Comparison of ENCODE assay signal across 8 cellular contexts in the genomic region with DNA sequence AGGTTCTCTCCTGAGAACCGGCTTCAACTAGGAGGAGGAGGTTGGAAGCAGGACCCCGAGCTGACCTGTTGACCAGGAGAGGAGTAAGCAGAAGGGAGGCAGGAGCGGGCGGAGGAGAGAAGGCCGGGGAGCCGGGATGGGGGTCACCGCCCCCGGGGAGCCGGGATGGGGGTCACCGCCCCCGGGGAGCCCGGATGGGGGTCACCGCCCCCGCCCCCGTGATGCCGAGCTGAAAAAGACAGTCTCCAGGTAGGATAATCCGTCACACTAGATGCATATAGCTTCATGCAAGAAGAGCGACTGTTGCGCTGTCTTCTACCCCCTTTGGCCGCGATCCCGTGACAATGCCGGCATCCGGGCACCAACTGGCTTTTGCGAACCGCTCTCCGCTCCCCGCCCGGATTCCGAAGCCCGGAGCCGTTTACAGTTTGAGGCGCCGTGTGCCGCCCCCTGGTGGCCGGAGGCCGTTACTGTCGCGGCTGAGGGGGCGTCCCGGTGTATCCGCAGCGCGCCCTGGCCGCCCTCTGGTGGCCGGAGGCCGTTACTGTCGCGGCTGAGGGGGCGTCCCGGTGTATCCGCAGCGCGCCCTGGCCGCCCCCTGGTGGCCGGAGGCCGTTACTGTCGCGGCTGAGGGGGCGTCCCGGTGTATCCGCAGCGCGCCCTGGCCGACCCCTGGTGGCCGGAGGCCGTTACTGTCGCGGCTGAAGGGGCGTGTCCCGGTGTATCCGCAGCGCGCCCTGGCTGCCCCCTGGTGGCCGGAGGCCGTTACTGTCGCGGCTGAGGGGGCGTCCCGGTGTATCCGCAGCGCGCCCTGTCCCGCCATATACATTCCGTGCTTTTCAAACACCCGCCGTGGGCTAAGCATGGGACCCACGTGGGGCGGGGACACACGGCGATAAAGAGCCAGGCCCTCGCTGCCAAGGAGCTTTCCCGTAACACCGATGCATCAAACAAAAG.
A peak's percentile ranks its signal among the peaks of the same experiment; 100 is the strongest.
DNase-seq lines count a peak whose midpoint lies in the region; ATAC-seq and TF ChIP-seq lines count a peak whose summit lies in the region.
"Had no signal": no experiment of that assay in that cellular context is flagged by ENCODE, and none has a peak within 500 bp of the region (broad histone marks: within the 10 kb centered on the region; RNA-seq: fewer than 3 reads in every experiment).

No MANE protein-coding gene starts in this region.

- ATAC-seq in thoracic aorta (ENCODE audit: insufficient number of reproducible peaks, low FRiP score, low read depth), result no peak

- H3K27me3 ChIP-seq in OCI-LY1 (ENCODE audit: insufficient read depth, low read length), result no peaks in the 10 kb centered on the region
- H3K27me3 ChIP-seq in liver (ENCODE audit: control insufficient read depth in 4 of 4, insufficient read depth in 4 of 4, low read length in 3 of 4), result no peaks in the 10 kb centered on the region
- no peaks in the 10 kb centered on the region for H3K27me3 ChIP-seq in thoracic aorta (replicated peaks; ENCODE audit: insufficient read depth)

- H3K9me3 ChIP-seq in OCI-LY1 (ENCODE audit: low read length) (peaks cover 4% of the 10 kb centered on the region; the same call in 1 of the 2 replicates), liver (ENCODE audit: control insufficient read depth in 4 of 4, low read length in 3 of 4) (no peaks in the 10 kb centered on the region), thoracic aorta (no peaks in the 10 kb centered on the region)

- H2AFZ ChIP-seq in OCI-LY1 (ENCODE audit: low read length), result no peak overlapping the region

- H3K27ac ChIP-seq in OCI-LY1 (ENCODE audit: low read depth, low read length, poor library complexity, severe bottlenecking), result no peak overlapping the region
- H3K27ac ChIP-seq in liver (ENCODE audit: low read depth in 1 of 2, low read length in 2 of 2), result no peak overlapping the region
- no peak overlapping the region for H3K27ac ChIP-seq in thoracic aorta
- H3K27ac ChIP-seq: VCaP had no signal

- H3K4me2 ChIP-seq in OCI-LY1 (ENCODE audit: low read length), result no peak overlapping the region

- H3K4me1 ChIP-seq in OCI-LY1 (ENCODE audit: insufficient read depth, low read length, severe bottlenecking), result peaks cover 16% of the 10 kb centered on the region
- H3K4me1 ChIP-seq in liver (ENCODE audit: control insufficient read depth in 4 of 4, insufficient read depth in 4 of 4, low read length in 3 of 4), result no peaks in the 10 kb centered on the region
- no peaks in the 10 kb centered on the region for H3K4me1 ChIP-seq in thoracic aorta (ENCODE audit: control insufficient read depth in 1 of 2, low read depth in 2 of 2)

- peak; percentile 59 for TF ChIP-seq CTCF in OCI-LY1 (IDR thresholded peaks at IDR 0.05; ENCODE audit: low read length)
- TF ChIP-seq CTCF in liver (IDR thresholded peaks at IDR 0.05; ENCODE audit: low read depth, low read length, missing input control), result peak; percentile 28
- peak; percentile 80 for TF ChIP-seq CTCF in thoracic aorta (IDR thresholded peaks at IDR 0.05)

- TF ChIP-seq RAD21 in liver (IDR thresholded peaks at IDR 0.05), result peak in 1 of 2 donors; percentile 65

- no peaks in the 10 kb centered on the region for H3K79me2 ChIP-seq in OCI-LY1 (ENCODE audit: insufficient read depth, low read length)

- H3K4me3 ChIP-seq in OCI-LY1 (ENCODE audit: low read depth, low read length, poor library complexity, severe bottlenecking), result no peak overlapping the region
- no peak overlapping the region for H3K4me3 ChIP-seq in liver (ENCODE audit: low read depth in 1 of 3, low read length in 3 of 3)
- H3K4me3 ChIP-seq in thoracic aorta, result no peak overlapping the region

- no peaks in the 10 kb centered on the region for H3K9me2 ChIP-seq in OCI-LY1 (ENCODE audit: low read depth, low read length)

- H3F3A ChIP-seq in OCI-LY1 (ENCODE audit: insufficient read depth, low read length), result no peaks in the 10 kb centered on the region

- 65% methylated on average over 94 of the region's 94 CpGs for WGBS in liver

- H3K36me3 ChIP-seq in OCI-LY1 (ENCODE audit: insufficient read depth, low read length) (no peaks in the 10 kb centered on the region; the same call in 1 of the 2 replicates), liver (ENCODE audit: control insufficient read depth in 4 of 4, insufficient read depth in 3 of 4, low read depth in 1 of 4, low read length in 3 of 4) (peaks cover 0 to 1% (median 0%) of the 10 kb centered on the region in 4 donors), thoracic aorta (no peaks in the 10 kb centered on the region)

- H3K9ac ChIP-seq in OCI-LY1 (ENCODE audit: low read length) (no peak overlapping the region), liver (ENCODE audit: low read depth in 1 of 2, low read length in 2 of 2) (no peak overlapping the region)

- peak; percentile 33 for DNase-seq in activated gamma-delta T cell treated with anti-CD3 and anti-CD28 coated beads, Interleukin-2, amount 50 U/mL, for 16 hours (ENCODE audit: low read depth)
- no peak for DNase-seq in thoracic aorta (ENCODE audit: low spot score)
- DNase-seq in GDM1 (lab: John Stamatoyannopoulos, UW), result no peak
- no peak for DNase-seq in HT-29 (ENCODE audit: low spot score)
- no peak for DNase-seq in AG20443 (ENCODE audit: low spot score)

- H4K20me1 ChIP-seq in OCI-LY1 (ENCODE audit: insufficient read depth, low read length), result no peaks in the 10 kb centered on the region

TF ChIP-seq in liver, 16 proteins besides CTCF, POLR2A, EP300 and RAD21:
- no peak for TF ChIP-seq GABPA (IDR thresholded peaks at IDR 0.05 in 1 of 2, conservative IDR thresholded peaks at IDR 0.05 in 1 of 2)
- TF ChIP-seq TAF1 (conservative IDR thresholded peaks at IDR 0.05), result no peak
- no peak for TF ChIP-seq YY1 (IDR thresholded peaks at IDR 0.05)
- TF ChIP-seq, protein P1, sequence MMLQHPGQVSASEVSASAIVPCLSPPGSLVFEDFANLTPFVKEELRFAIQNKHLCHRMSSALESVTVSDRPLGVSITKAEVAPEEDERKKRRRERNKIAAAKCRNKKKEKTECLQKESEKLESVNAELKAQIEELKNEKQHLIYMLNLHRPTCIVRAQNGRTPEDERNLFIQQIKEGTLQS (IDR thresholded peaks at IDR 0.05), result no peak
- TF ChIP-seq HNF4A (conservative IDR thresholded peaks at IDR 0.05), result no peak
- no peak for TF ChIP-seq HNF4G (IDR thresholded peaks at IDR 0.05)
- TF ChIP-seq, protein P2, sequence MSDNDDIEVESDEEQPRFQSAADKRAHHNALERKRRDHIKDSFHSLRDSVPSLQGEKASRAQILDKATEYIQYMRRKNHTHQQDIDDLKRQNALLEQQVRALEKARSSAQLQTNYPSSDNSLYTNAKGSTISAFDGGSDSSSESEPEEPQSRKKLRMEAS (IDR thresholded peaks at IDR 0.05), result no peak
- no peak for TF ChIP-seq FOXA2 (IDR thresholded peaks at IDR 0.05)
- no peak for TF ChIP-seq NR2F2 (IDR thresholded peaks at IDR 0.05)
- no peak for TF ChIP-seq RXRA (IDR thresholded peaks at IDR 0.05)
- no peak for TF ChIP-seq FOXA1 (IDR thresholded peaks at IDR 0.05)
- TF ChIP-seq, protein P3, sequence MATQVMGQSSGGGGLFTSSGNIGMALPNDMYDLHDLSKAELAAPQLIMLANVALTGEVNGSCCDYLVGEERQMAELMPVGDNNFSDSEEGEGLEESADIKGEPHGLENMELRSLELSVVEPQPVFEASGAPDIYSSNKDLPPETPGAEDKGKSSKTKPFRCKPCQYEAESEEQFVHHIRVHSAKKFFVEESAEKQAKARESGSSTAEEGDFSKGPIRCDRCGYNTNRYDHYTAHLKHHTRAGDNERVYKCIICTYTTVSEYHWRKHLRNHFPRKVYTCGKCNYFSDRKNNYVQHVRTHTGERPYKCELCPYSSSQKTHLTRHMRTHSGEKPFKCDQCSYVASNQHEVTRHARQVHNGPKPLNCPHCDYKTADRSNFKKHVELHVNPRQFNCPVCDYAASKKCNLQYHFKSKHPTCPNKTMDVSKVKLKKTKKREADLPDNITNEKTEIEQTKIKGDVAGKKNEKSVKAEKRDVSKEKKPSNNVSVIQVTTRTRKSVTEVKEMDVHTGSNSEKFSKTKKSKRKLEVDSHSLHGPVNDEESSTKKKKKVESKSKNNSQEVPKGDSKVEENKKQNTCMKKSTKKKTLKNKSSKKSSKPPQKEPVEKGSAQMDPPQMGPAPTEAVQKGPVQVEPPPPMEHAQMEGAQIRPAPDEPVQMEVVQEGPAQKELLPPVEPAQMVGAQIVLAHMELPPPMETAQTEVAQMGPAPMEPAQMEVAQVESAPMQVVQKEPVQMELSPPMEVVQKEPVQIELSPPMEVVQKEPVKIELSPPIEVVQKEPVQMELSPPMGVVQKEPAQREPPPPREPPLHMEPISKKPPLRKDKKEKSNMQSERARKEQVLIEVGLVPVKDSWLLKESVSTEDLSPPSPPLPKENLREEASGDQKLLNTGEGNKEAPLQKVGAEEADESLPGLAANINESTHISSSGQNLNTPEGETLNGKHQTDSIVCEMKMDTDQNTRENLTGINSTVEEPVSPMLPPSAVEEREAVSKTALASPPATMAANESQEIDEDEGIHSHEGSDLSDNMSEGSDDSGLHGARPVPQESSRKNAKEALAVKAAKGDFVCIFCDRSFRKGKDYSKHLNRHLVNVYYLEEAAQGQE (IDR thresholded peaks at IDR 0.05), result no peak
- no peak for TF ChIP-seq EGR1 (IDR thresholded peaks at IDR 0.05; ENCODE audit: low read depth in 2 of 2)
- TF ChIP-seq, protein P4, sequence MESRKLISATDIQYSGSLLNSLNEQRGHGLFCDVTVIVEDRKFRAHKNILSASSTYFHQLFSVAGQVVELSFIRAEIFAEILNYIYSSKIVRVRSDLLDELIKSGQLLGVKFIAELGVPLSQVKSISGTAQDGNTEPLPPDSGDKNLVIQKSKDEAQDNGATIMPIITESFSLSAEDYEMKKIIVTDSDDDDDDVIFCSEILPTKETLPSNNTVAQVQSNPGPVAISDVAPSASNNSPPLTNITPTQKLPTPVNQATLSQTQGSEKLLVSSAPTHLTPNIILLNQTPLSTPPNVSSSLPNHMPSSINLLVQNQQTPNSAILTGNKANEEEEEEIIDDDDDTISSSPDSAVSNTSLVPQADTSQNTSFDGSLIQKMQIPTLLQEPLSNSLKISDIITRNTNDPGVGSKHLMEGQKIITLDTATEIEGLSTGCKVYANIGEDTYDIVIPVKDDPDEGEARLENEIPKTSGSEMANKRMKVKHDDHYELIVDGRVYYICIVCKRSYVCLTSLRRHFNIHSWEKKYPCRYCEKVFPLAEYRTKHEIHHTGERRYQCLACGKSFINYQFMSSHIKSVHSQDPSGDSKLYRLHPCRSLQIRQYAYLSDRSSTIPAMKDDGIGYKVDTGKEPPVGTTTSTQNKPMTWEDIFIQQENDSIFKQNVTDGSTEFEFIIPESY (IDR thresholded peaks at IDR 0.05), result no peak
- TF ChIP-seq SP1 (IDR thresholded peaks at IDR 0.05), result no peak

Comparison
In these comparisons a context has a peak if more than half of its experiments do, and no peak if none do; other contexts are left out.
1. CTCF ChIP-seq: peak in every context shown above with its lines; median percentile 80 in thoracic aorta; 59 in OCI-LY1; 28 in liver.